In the genomic region with DNA sequence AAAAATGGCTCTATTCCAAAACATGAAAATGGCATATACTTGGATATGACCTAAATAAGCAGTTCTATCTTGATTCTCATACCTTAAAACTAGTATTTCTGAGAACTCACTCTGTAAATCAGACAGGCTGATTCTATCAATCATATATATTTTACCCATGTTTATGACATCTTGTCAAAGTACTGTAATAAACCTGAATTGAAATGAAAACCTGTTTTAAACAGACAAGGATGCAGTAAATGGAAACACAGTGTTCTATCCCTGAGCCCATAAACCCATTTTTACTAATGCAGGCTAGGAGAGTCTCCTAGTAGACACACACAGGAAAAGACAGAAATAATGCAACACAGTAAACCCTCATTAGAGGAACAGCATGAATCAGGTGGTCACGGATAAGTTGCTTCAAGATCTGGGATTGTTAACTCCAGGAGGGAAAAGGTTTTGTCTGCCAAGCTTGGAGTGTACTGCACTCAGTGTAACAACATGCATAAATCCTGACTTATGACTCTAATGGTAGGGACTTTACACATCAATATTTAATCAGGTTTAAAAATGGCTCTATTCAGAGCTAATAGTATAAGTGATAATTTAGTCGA, we compare ENCODE assay signal across 19 cellular contexts.
DNase-seq lines count a peak whose midpoint lies in the region; ATAC-seq and TF ChIP-seq lines count a peak whose summit lies in the region.
"Had no signal": no experiment of that assay in that cellular context is flagged by ENCODE, and none has a peak within 500 bp of the region (broad histone marks: within the 10 kb centered on the region; RNA-seq: fewer than 3 reads in every experiment).

No MANE protein-coding gene starts in this region.

- 18% methylated on average over 2 of the region's 2 CpGs for WGBS in SK-N-SH (ENCODE audit: low lambda C conversion rate)

- POLR2A ChIA-PET in HEK293 (lab: Yijun Ruan, JAX) (no interaction called here), SK-N-SH (lab: Yijun Ruan, JAX) (interaction anchor here (1.0 kb wide), 1 partner anchor 92 kb away, joined by 4 read pairs; no protein-coding TSS in a partner anchor)

- H3K36me3 Mint-ChIP-seq in activated T-cell treated with anti-CD3 and anti-CD28 coated beads, Interleukin-2, amount 50 U/mL, for 72 hours (ENCODE audit: insufficient read depth in 2 of 2): no peaks in the 10 kb centered on the region
- H3K36me3 Mint-ChIP-seq: CD4-positive, alpha-beta memory T cell; IgD-negative memory B cell had no signal

- no peak for TF ChIP-seq CTCF in HEK293 (tag by site-specific recombination; IDR thresholded peaks at IDR 0.05)
- no peak for TF ChIP-seq CTCF in SK-N-SH (IDR thresholded peaks at IDR 0.05)
- TF ChIP-seq CTCF in lower lobe of right lung (IDR thresholded peaks at IDR 0.05): no peak

- H3K4me1 ChIP-seq in HEK293 (ENCODE audit: control insufficient read depth, insufficient read depth, low read length) (no peaks in the 10 kb centered on the region), SK-N-SH (ENCODE audit: control insufficient read depth in 1 of 2, insufficient read depth in 2 of 2, low read depth in 1 of 2, low read length in 1 of 2) (no peaks in the 10 kb centered on the region; a peak in 1 of 4 replicates), lower lobe of right lung (no peaks in the 10 kb centered on the region)
- H3K4me1 ChIP-seq: BLaER1 treated with 17β-estradiol and CSF1 and Interleukin-3, amounts not matched to agents 10 nM and 100 nM; Caco-2 had no signal

- CTCF ChIA-PET in HEK293 (lab: Yijun Ruan, JAX): interaction anchor here (0.7 kb wide), 1 partner anchor 559 kb away, joined by 4 read pairs; no protein-coding TSS in a partner anchor
- CTCF ChIA-PET in SK-N-SH (lab: Yijun Ruan, JAX): no interaction called here

- no peak overlapping the region for H2AFZ ChIP-seq in SK-N-SH (ENCODE audit: low read depth)

- no peaks in the 10 kb centered on the region for H3K36me3 ChIP-seq in HEK293 (ENCODE audit: control insufficient read depth in 2 of 2, insufficient read depth in 1 of 2, low read length in 2 of 2)
- no peaks in the 10 kb centered on the region for H3K36me3 ChIP-seq in SK-N-SH (replicated peaks in 1 of 2; ENCODE audit: control insufficient read depth in 1 of 2, insufficient read depth in 2 of 2, low read length in 1 of 2)
- no peaks in the 10 kb centered on the region for H3K36me3 ChIP-seq in lower lobe of right lung
- H3K36me3 ChIP-seq: BLaER1 treated with 17β-estradiol and CSF1 and Interleukin-3, amounts not matched to agents 10 nM and 100 nM had no signal

- H3K9ac ChIP-seq in SK-N-SH: no peak overlapping the region
- H3K9ac ChIP-seq: BLaER1 treated with 17β-estradiol and CSF1 and Interleukin-3, amounts not matched to agents 10 nM and 100 nM had no signal

- H3K27ac ChIP-seq in HEK293 (ENCODE audit: extremely low read depth, low read depth, low read length) (no peak overlapping the region), SK-N-SH (ENCODE audit: low read depth in 2 of 2, low read length in 1 of 2) (peak overlapping the region in 1 of 2 experiments; percentile 58; a peak in 2 of 4 replicates), lower lobe of right lung (no peak overlapping the region)
- H3K27ac ChIP-seq: BLaER1 treated with 17β-estradiol and CSF1 and Interleukin-3, amounts not matched to agents 10 nM and 100 nM had no signal

- H3K79me2 ChIP-seq in SK-N-SH (ENCODE audit: insufficient read depth): no peaks in the 10 kb centered on the region

- no peak overlapping the region for H3K4me2 ChIP-seq in SK-N-SH
- H3K4me2 ChIP-seq: BLaER1 treated with 17β-estradiol and CSF1 and Interleukin-3, amounts not matched to agents 10 nM and 100 nM had no signal

- TF ChIP-seq EP300 in SK-N-SH (IDR thresholded peaks at IDR 0.05; ENCODE audit: borderline replicate concordance in 1 of 2, low read depth in 1 of 2, low read length in 1 of 2): no peak

- no peaks in the 10 kb centered on the region for H3K4me1 Mint-ChIP-seq in activated T-cell treated with anti-CD3 and anti-CD28 coated beads, Interleukin-2, amount 50 U/mL, for 72 hours (ENCODE audit: low read depth)
- H3K4me1 Mint-ChIP-seq: CD4-positive, alpha-beta memory T cell; IgD-negative memory B cell had no signal

- H3K27me3 Mint-ChIP-seq in activated T-cell treated with anti-CD3 and anti-CD28 coated beads, Interleukin-2, amount 50 U/mL, for 72 hours (ENCODE audit: low read depth): no peaks in the 10 kb centered on the region
- H3K27me3 Mint-ChIP-seq: CD4-positive, alpha-beta memory T cell; IgD-negative memory B cell had no signal

- no peak overlapping the region for H3K4me3 Mint-ChIP-seq in activated T-cell treated with anti-CD3 and anti-CD28 coated beads, Interleukin-2, amount 50 U/mL, for 72 hours
- H3K4me3 Mint-ChIP-seq: CD4-positive, alpha-beta memory T cell; IgD-negative memory B cell had no signal

- H3K27ac Mint-ChIP-seq in activated T-cell treated with anti-CD3 and anti-CD28 coated beads, Interleukin-2, amount 50 U/mL, for 72 hours: no peak overlapping the region
- H3K27ac Mint-ChIP-seq: CD4-positive, alpha-beta memory T cell; IgD-negative memory B cell had no signal

- TF ChIP-seq RAD21 in SK-N-SH (IDR thresholded peaks at IDR 0.05; ENCODE audit: low read length): no peak

- no peaks in the 10 kb centered on the region for H3K27me3 ChIP-seq in SK-N-SH (ENCODE audit: insufficient read depth)
- H3K27me3 ChIP-seq in lower lobe of right lung (ENCODE audit: low read depth): no peaks in the 10 kb centered on the region
- H3K27me3 ChIP-seq: BLaER1 treated with 17β-estradiol and CSF1 and Interleukin-3, amounts not matched to agents 10 nM and 100 nM had no signal

- intact Hi-C loops in lower lobe of right lung (cut with DNase I): no loop called here

- H3F3A ChIP-seq in SK-N-SH (replicated peaks; ENCODE audit: insufficient read depth): no peaks in the 10 kb centered on the region

- H3K9me3 ChIP-seq in HEK293 (ENCODE audit: control insufficient read depth, insufficient read depth, low read depth, low read length): no peaks in the 10 kb centered on the region
- H3K9me3 ChIP-seq in SK-N-SH: no peaks in the 10 kb centered on the region
- H3K9me3 ChIP-seq in lower lobe of right lung: no peaks in the 10 kb centered on the region
- H3K9me3 ChIP-seq: BLaER1 treated with 17β-estradiol and CSF1 and Interleukin-3, amounts not matched to agents 10 nM and 100 nM had no signal

- H3K4me3 ChIP-seq in HEK293 (ENCODE audit: low read depth, low read length) (no peak overlapping the region), SK-N-SH (ENCODE audit: low read depth in 2 of 2, low read length in 1 of 2) (no peak overlapping the region), lower lobe of right lung (no peak overlapping the region)
- H3K4me3 ChIP-seq: BLaER1 treated with 17β-estradiol and CSF1 and Interleukin-3, amounts not matched to agents 10 nM and 100 nM had no signal

- no peaks in the 10 kb centered on the region for H3K9me2 ChIP-seq in SK-N-SH

- H4K20me1 ChIP-seq in SK-N-SH (ENCODE audit: insufficient read depth): no peaks in the 10 kb centered on the region
- H4K20me1 ChIP-seq: BLaER1 treated with 17β-estradiol and CSF1 and Interleukin-3, amounts not matched to agents 10 nM and 100 nM had no signal

- H3K9me3 Mint-ChIP-seq in activated T-cell treated with anti-CD3 and anti-CD28 coated beads, Interleukin-2, amount 50 U/mL, for 72 hours: no peaks in the 10 kb centered on the region
- H3K9me3 Mint-ChIP-seq: CD4-positive, alpha-beta memory T cell had no signal

- DNase-seq in D341Med (ENCODE audit: low spot score): peak; percentile 11
- DNase-seq in SK-N-SH: peak; percentile 8
- peak; percentile 62 for DNase-seq in kidney tubule cell (ENCODE audit: low spot score)
- DNase-seq in activated T-cell treated with anti-CD3 and anti-CD28 coated beads, Interleukin-2, amount 50 U/mL, for 72 hours: no peak
- DNase-seq in NCI-H1105 (lab: John Stamatoyannopoulos, UW): no peak
- DNase-seq in dermis blood vessel endothelial cell: no peak
- DNase-seq in lower lobe of right lung: no peak
- DNase-seq: Caco-2; CD4-positive, alpha-beta memory T cell; DMS153; Karpas-422; NCI-H1436; NCI-H2029; NCI-H69; T-helper 1 cell had no signal

- no peak for ATAC-seq in activated T-cell treated with anti-CD3 and anti-CD28 coated beads, Interleukin-2, amount 50 U/mL, for 72 hours (replicated peaks in 1 of 2)
- no peak for ATAC-seq in lower lobe of right lung
- ATAC-seq: Panc1 had no signal

TF ChIP-seq in HEK293, 187 proteins besides CTCF, POLR2A, EP300 and RAD21 (continues in another document):
- no peak for TF ChIP-seq ZNF555 (tag by site-specific recombination; conservative IDR thresholded peaks at IDR 0.05)
- TF ChIP-seq ZIC2 (tag by site-specific recombination; IDR thresholded peaks at IDR 0.05): 0 out of 2 replicates have a peak, but pooled peaks have one; percentile 15
- TF ChIP-seq ZBTB17 (tag by site-specific recombination; IDR thresholded peaks at IDR 0.05): peak; percentile 53
- no peak for TF ChIP-seq IKZF3 (tag by site-specific recombination; IDR thresholded peaks at IDR 0.05)
- no peak for TF ChIP-seq ZNF843 (tag by site-specific recombination; IDR thresholded peaks at IDR 0.05)
- no peak for TF ChIP-seq ZNF670 (tag by site-specific recombination; IDR thresholded peaks at IDR 0.05; ENCODE audit: low read depth)

TF ChIP-seq in SK-N-SH, 30 proteins besides CTCF, POLR2A, EP300 and RAD21 (continues in another document):
- TF ChIP-seq YY1 (IDR thresholded peaks at IDR 0.05; ENCODE audit: low read depth) (no peak), RXRA (IDR thresholded peaks at IDR 0.05; ENCODE audit: borderline replicate concordance, low read depth) (no peak), CHD2 (IDR thresholded peaks at IDR 0.05; ENCODE audit: low read length, partially characterized antibody) (no peak), NFIC (IDR thresholded peaks at IDR 0.05; ENCODE audit: borderline replicate concordance) (no peak)
- TF ChIP-seq, protein P1, sequence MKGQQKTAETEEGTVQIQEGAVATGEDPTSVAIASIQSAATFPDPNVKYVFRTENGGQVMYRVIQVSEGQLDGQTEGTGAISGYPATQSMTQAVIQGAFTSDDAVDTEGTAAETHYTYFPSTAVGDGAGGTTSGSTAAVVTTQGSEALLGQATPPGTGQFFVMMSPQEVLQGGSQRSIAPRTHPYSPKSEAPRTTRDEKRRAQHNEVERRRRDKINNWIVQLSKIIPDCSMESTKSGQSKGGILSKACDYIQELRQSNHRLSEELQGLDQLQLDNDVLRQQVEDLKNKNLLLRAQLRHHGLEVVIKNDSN (IDR thresholded peaks at IDR 0.05; ENCODE audit: borderline replicate concordance, low read depth): no peak

Comparison
In these comparisons a context has a peak if more than half of its experiments do, and no peak if none do; other contexts are left out.
1. DNase-seq: peak in D341Med (single experiment), SK-N-SH (single experiment) and kidney tubule cell (single experiment); none in activated T-cell treated with anti-CD3 and anti-CD28 coated beads, Interleukin-2, amount 50 U/mL, for 72 hours (0 of 2), NCI-H1105 (single experiment), dermis blood vessel endothelial cell (single experiment) and lower lobe of right lung (single experiment).